25 cellular contexts compared by ENCODE assay signal in the genomic region with DNA sequence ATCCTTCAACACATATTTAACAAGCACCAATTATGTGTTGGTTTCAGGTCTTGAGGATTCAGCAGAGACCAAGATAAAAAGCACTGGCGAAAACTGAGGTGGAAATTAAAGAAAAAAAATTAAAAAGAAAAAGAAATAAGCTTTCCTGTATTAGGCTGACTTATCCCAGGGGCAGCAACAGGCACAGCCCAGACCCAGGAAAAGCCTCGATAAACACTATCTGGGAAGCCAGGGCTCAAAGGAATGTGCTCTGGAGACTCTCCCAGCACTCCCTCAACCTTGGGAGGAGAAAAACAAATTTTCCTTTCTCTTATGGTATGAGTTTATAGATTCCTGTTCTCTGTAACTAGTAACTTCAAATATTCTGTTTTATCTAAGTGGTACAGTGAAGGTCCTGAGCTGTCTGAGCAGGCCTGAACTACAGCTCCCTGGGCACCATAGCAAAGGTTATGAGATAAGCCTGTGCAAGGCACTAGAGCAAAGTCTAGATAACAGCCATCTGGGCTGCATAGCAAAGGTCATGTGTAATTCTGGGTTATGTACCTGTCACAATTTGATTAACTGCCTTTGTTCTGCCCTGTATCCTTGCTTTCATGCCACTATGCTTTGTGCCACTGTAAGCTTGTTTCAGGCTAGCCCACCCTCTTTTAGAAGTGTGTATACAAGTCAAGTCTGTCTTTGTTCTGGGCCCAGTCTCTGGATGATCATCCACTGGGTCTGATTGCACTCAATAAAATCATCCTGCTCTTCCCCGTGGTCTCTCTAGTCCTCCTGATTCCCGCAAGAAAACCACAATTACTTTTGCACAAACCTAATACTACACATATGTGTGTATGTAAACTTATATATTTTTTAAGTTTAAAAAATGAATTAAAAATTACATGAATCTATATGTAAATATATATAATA. TPM values are rescaled to one million over a fixed set of nuclear protein-coding genes. Genes with fewer than 3 reads are reported as not detected.
DNase-seq lines count a peak whose midpoint lies in the region; ATAC-seq, FAIRE-seq and TF ChIP-seq lines count a peak whose summit lies in the region.
"Had no signal": no experiment of that assay in that cellular context is flagged by ENCODE, and none has a peak within 500 bp of the region (broad histone marks: within the 10 kb centered on the region; RNA-seq: fewer than 3 reads in every experiment).

No MANE protein-coding gene starts in this region.

- no peaks in the 10 kb centered on the region for H3K27me3 ChIP-seq in heart left ventricle
- H3K27me3 ChIP-seq in right atrium auricular region = no peaks in the 10 kb centered on the region
- no peaks in the 10 kb centered on the region for H3K27me3 ChIP-seq in GM12878 (replicated peaks in 1 of 2; ENCODE audit: control insufficient read depth in 2 of 2, insufficient read depth in 2 of 2, low read length in 1 of 2)
- H3K27me3 ChIP-seq in HepG2 (ENCODE audit: control insufficient read depth in 1 of 2, insufficient read depth in 2 of 2, low read length in 2 of 2) = no peaks in the 10 kb centered on the region
- no peaks in the 10 kb centered on the region for H3K27me3 ChIP-seq in prostate gland (replicated peaks; ENCODE audit: insufficient read depth)
- H3K27me3 ChIP-seq: BLaER1 treated with 17β-estradiol and CSF1 and Interleukin-3, amounts not matched to agents 10 nM and 100 nM had no signal

- no peak for TF ChIP-seq POLR2A in heart left ventricle (IDR thresholded peaks at IDR 0.05)
- TF ChIP-seq POLR2A in GM12878 (IDR thresholded peaks at IDR 0.05; ENCODE audit: low read depth, low read length) = no peak
- no peak for TF ChIP-seq POLR2A in HepG2 (IDR thresholded peaks at IDR 0.05; ENCODE audit: insufficient read depth in 1 of 2, low read depth in 2 of 2, low read length in 2 of 2)
- TF ChIP-seq POLR2A in prostate gland (IDR thresholded peaks at IDR 0.05) = no peak

- peak in 2 of 5 donors; percentile 31 to 45 for DNase-seq in heart left ventricle
- DNase-seq in right atrium auricular region (ENCODE audit: low spot score) = no peak
- DNase-seq in GM12878 (ENCODE audit: low read depth, low spot score) = no peak
- DNase-seq in HepG2 (ENCODE audit: low spot score) = peak; percentile 55
- DNase-seq in SHP77 treated with DMSO at 0.1 percent for 48 hours (lab: John Stamatoyannopoulos, UW) = no peak
- DNase-seq in activated T-cell treated with anti-CD3 and anti-CD28 coated beads, Interleukin-2, amount 50 U/mL, for 24 hours = no peak
- DNase-seq in prostate gland (ENCODE audit: low spot score) = no peak
- DNase-seq: CD8-positive, alpha-beta memory T cell; GF-D8; IMR-90; NCI-H1417; NCI-H187 treated with DMSO at 0.1 percent for 48 hours; NCI-H2171; NCI-H774; PC-9 had no signal

- H3K36me3 ChIP-seq in heart left ventricle (no peaks in the 10 kb centered on the region), right atrium auricular region (no peaks in the 10 kb centered on the region), GM12878 (ENCODE audit: control insufficient read depth in 2 of 2, insufficient read depth in 2 of 2, low read length in 1 of 2) (peaks cover 0 to 1% of the 10 kb centered on the region in 2 experiments; a peak in 1 of 4 replicates), HepG2 (replicated peaks in 1 of 2; ENCODE audit: control insufficient read depth in 1 of 2, insufficient read depth in 2 of 2, low read length in 2 of 2) (no peaks in the 10 kb centered on the region), prostate gland (no peaks in the 10 kb centered on the region)
- H3K36me3 ChIP-seq: BLaER1 treated with 17β-estradiol and CSF1 and Interleukin-3, amounts not matched to agents 10 nM and 100 nM had no signal

- H3K9me3 Mint-ChIP-seq in activated T-cell treated with anti-CD3 and anti-CD28 coated beads, Interleukin-2, amount 50 U/mL, for 24 hours = peaks cover 4% of the 10 kb centered on the region

- H3K79me2 ChIP-seq in GM12878 (ENCODE audit: control insufficient read depth, insufficient read depth, low read length) (no peaks in the 10 kb centered on the region), HepG2 (ENCODE audit: insufficient read depth, low read length) (no peaks in the 10 kb centered on the region)

- H3K36me3 Mint-ChIP-seq in activated T-cell treated with anti-CD3 and anti-CD28 coated beads, Interleukin-2, amount 50 U/mL, for 24 hours (ENCODE audit: low read depth) = no peaks in the 10 kb centered on the region

- intact Hi-C loops in heart left ventricle (cut with DNase I) = no loop called here
- intact Hi-C loops in GM12878 (cut with micrococcal nuclease; ENCODE audit: unreplicated experiment) = loop anchor here (2.0 kb wide), 1 partner anchor 17 kb away; no protein-coding TSS in a partner anchor
- intact Hi-C loops in HepG2 (cut with micrococcal nuclease; ENCODE audit: unreplicated experiment) = no loop called here
- intact Hi-C loops in prostate gland (cut with DNase I) = no loop called here

- in situ Hi-C loops in GM12878 (cut with MboI) = no loop called here
- in situ Hi-C loops in HepG2 (cut with HindIII; ENCODE audit: extremely low pct_ligation_motif_present, low pct_unique_long_range_greater_than_20kb) = no loop called here

- TF ChIP-seq CTCF in heart left ventricle (IDR thresholded peaks at IDR 0.05) (no peak), right atrium auricular region (IDR thresholded peaks at IDR 0.05) (no peak), GM12878 (IDR thresholded peaks at IDR 0.05 in 2 of 3, conservative IDR thresholded peaks at IDR 0.05 in 1 of 3; ENCODE audit: control insufficient read depth in 2 of 3, extremely low read depth in 1 of 3, insufficient read depth in 1 of 3, low read depth in 3 of 3, low read length in 3 of 3) (no peak), HepG2 (CRISPR knock-in tag; IDR thresholded peaks at IDR 0.05) (no peak), prostate gland (IDR thresholded peaks at IDR 0.05) (no peak)

- H3K4me1 ChIP-seq in heart left ventricle = peaks cover 0 to 13% (median 1%) of the 10 kb centered on the region in 12 donors
- H3K4me1 ChIP-seq in right atrium auricular region = no peaks in the 10 kb centered on the region
- peaks cover 35% of the 10 kb centered on the region for H3K4me1 ChIP-seq in GM12878 (ENCODE audit: control insufficient read depth, insufficient read depth, low read length)
- no peaks in the 10 kb centered on the region for H3K4me1 ChIP-seq in HepG2 (ENCODE audit: insufficient read depth, low read length)
- no peaks in the 10 kb centered on the region for H3K4me1 ChIP-seq in prostate gland (replicated peaks)
- H3K4me1 ChIP-seq: BLaER1 treated with 17β-estradiol and CSF1 and Interleukin-3, amounts not matched to agents 10 nM and 100 nM had no signal

- H3K4me1 Mint-ChIP-seq in activated T-cell treated with anti-CD3 and anti-CD28 coated beads, Interleukin-2, amount 50 U/mL, for 24 hours (ENCODE audit: low read depth) = peaks cover 2% of the 10 kb centered on the region

- no peak overlapping the region for H3K27ac Mint-ChIP-seq in activated T-cell treated with anti-CD3 and anti-CD28 coated beads, Interleukin-2, amount 50 U/mL, for 24 hours
- H3K27ac Mint-ChIP-seq: CD8-positive, alpha-beta memory T cell had no signal

- H3K4me3 Mint-ChIP-seq in activated T-cell treated with anti-CD3 and anti-CD28 coated beads, Interleukin-2, amount 50 U/mL, for 24 hours = no peak overlapping the region
- H3K4me3 Mint-ChIP-seq: CD8-positive, alpha-beta memory T cell had no signal

- no peak for TF ChIP-seq EP300 in GM12878 (IDR thresholded peaks at IDR 0.05; ENCODE audit: borderline replicate concordance in 1 of 2, control insufficient read depth in 1 of 2, low read depth in 2 of 2, low read length in 2 of 2)
- TF ChIP-seq EP300 in HepG2 (IDR thresholded peaks at IDR 0.05; ENCODE audit: low read depth in 2 of 2, low read length in 2 of 2) = no peak; a peak in 2 of 4 replicates
- TF ChIP-seq EP300 in HepG2 (CRISPR knock-in tag; IDR thresholded peaks at IDR 0.05; ENCODE audit: borderline replicate concordance) = no peak; the same call in 1 of the 2 replicates

- H3K9ac ChIP-seq in GM12878 (ENCODE audit: control insufficient read depth, insufficient read depth, low read length) (no peak overlapping the region), HepG2 (ENCODE audit: insufficient read depth, low read depth, low read length) (no peak overlapping the region)
- H3K9ac ChIP-seq: BLaER1 treated with 17β-estradiol and CSF1 and Interleukin-3, amounts not matched to agents 10 nM and 100 nM had no signal

- H2AFZ ChIP-seq in GM12878 (ENCODE audit: control insufficient read depth, low read depth, low read length) (no peak overlapping the region), HepG2 (ENCODE audit: low read length) (no peak overlapping the region)
- H2AFZ ChIP-seq: PC-9 had no signal

- H3K9me3 ChIP-seq in heart left ventricle (peaks cover 0 to 26% (median 11%) of the 10 kb centered on the region in 12 donors), right atrium auricular region (peaks cover 0 to 22% of the 10 kb centered on the region in 2 donors), GM12878 (replicated peaks; ENCODE audit: control insufficient read depth, insufficient read depth, low read length) (peaks cover 13% of the 10 kb centered on the region), HepG2 (ENCODE audit: low read length) (peaks cover 16% of the 10 kb centered on the region), prostate gland (no peaks in the 10 kb centered on the region)

- RAD21 ChIA-PET in GM12878 (lab: Charles Lee; ENCODE audit: unreplicated experiment) = interaction anchor here (1.4 to 4.5 kb wide), 4 partner anchors 13 to 93 kb away, joined by 6 to 49 read pairs (median 38); no protein-coding TSS in a partner anchor

- POLR2A ChIA-PET in GM12878 (lab: Charles Lee) = interaction anchor here (1.3 to 3.0 kb wide), 3 partner anchors 11 to 46 kb away, joined by 3 to 20 read pairs (median 4); no protein-coding TSS in a partner anchor
- POLR2A ChIA-PET in HepG2 (lab: Yijun Ruan, JAX) = no interaction called here

- H3K4me2 ChIP-seq in GM12878 (ENCODE audit: control insufficient read depth, insufficient read depth) (no peak overlapping the region), HepG2 (ENCODE audit: low read depth, low read length) (no peak overlapping the region)
- H3K4me2 ChIP-seq: BLaER1 treated with 17β-estradiol and CSF1 and Interleukin-3, amounts not matched to agents 10 nM and 100 nM; PC-9 had no signal

- peak overlapping the region in 10 of 12 donors; percentile 12 to 69 (median 38) for H3K27ac ChIP-seq in heart left ventricle
- H3K27ac ChIP-seq in right atrium auricular region = no peak overlapping the region
- H3K27ac ChIP-seq in GM12878 (ENCODE audit: control insufficient read depth, insufficient read depth) = peak overlapping the region; percentile 91
- no peak overlapping the region for H3K27ac ChIP-seq in HepG2 (ENCODE audit: extremely low read length, insufficient read depth, low read length)
- H3K27ac ChIP-seq in prostate gland = no peak overlapping the region
- H3K27ac ChIP-seq: BLaER1 treated with 17β-estradiol and CSF1 and Interleukin-3, amounts not matched to agents 10 nM and 100 nM; PC-9; SK-N-MC had no signal

- WGBS in heart left ventricle, 4 donors = 54 to 63% (median 59%) methylated on average over 4 of the region's 4 CpGs
- 83% methylated on average over 4 of the region's 4 CpGs for WGBS in GM12878 (ENCODE audit: insufficient coverage, insufficient replicate concordance, low lambda C conversion rate, missing lambda C conversion rate)
- WGBS in HepG2 (ENCODE audit: low lambda C conversion rate) = 51% methylated on average over 4 of the region's 4 CpGs
- 73% methylated on average over 4 of the region's 4 CpGs for WGBS in prostate gland

- no peaks in the 10 kb centered on the region for H3K27me3 Mint-ChIP-seq in activated T-cell treated with anti-CD3 and anti-CD28 coated beads, Interleukin-2, amount 50 U/mL, for 24 hours

- BruUV-seq in GM12878 (replicated peaks; lab: Mats Ljungman, UMichigan) (no TSS peak), HepG2 (replicated peaks; lab: Mats Ljungman, UMichigan) (no TSS peak)

- H3K4me3 ChIP-seq in heart left ventricle = no peak overlapping the region
- no peak overlapping the region for H3K4me3 ChIP-seq in right atrium auricular region
- H3K4me3 ChIP-seq in GM12878 = no peak overlapping the region
- H3K4me3 ChIP-seq in HepG2 (replicated peaks in 1 of 3; ENCODE audit: insufficient read depth in 1 of 3, low read depth in 2 of 3, low read length in 3 of 3) = no peak overlapping the region
- no peak overlapping the region for H3K4me3 ChIP-seq in prostate gland
- H3K4me3 ChIP-seq: BLaER1 treated with 17β-estradiol and CSF1 and Interleukin-3, amounts not matched to agents 10 nM and 100 nM; PC-9; SK-N-MC had no signal

- ATAC-seq in heart left ventricle (peak; percentile 88 to 99 (median 97)), GM12878 (no peak), HepG2 (peak; percentile 89), GM19467 (IDR thresholded peaks at IDR 0.05; ENCODE audit: unreplicated experiment) (no peak)

- CTCF ChIA-PET in GM12878 (lab: Yijun Ruan, JAX) = interaction anchor here (1.0 to 4.1 kb wide), 7 partner anchors 10 to 52 kb away, joined by 4 to 30 read pairs (median 6); no protein-coding TSS in a partner anchor
- CTCF ChIA-PET in HepG2 (lab: Yijun Ruan, JAX; ENCODE audit: low intra/inter-chr PET ratio, low total read pairs) = no interaction called here

- H4K20me1 ChIP-seq in GM12878 (ENCODE audit: control insufficient read depth, insufficient read depth) (no peaks in the 10 kb centered on the region), HepG2 (ENCODE audit: insufficient read depth, low read length) (no peaks in the 10 kb centered on the region)
- H4K20me1 ChIP-seq: BLaER1 treated with 17β-estradiol and CSF1 and Interleukin-3, amounts not matched to agents 10 nM and 100 nM had no signal

- SMC1A ChIA-PET in GM12878 (lab: Charles Lee; ENCODE audit: uncharacterized antibody, unreplicated experiment) = interaction anchor here (0.9 to 5.8 kb wide), 8 partner anchors 11 to 127 kb away, joined by 3 to 69 read pairs (median 13); no protein-coding TSS in a partner anchor

- no peak for FAIRE-seq in GM12878 (lab: Jason Lieb, UNC)
- FAIRE-seq in HepG2 (lab: Jason Lieb, UNC) = no peak
- FAIRE-seq: A204.1, D721Med had no signal

- no peak for TF ChIP-seq RAD21 in GM12878 (IDR thresholded peaks at IDR 0.05; ENCODE audit: insufficient read depth, low read depth, low read length)
- no peak for TF ChIP-seq RAD21 in HepG2 (CRISPR knock-in tag; IDR thresholded peaks at IDR 0.05)

RNA-seq across cellular contexts. Expression of gene IL22RA2, which starts 54.0 kb away (rescaled TPM):
- total RNA-seq in heart left ventricle (under 1 TPM in 1 of 9 donors, not detected in 8; 0.21 TPM), right atrium auricular region (not detected), GM12878 (2014; rRNA removed) (0.06 and 0.16 TPM in 2 replicates), GM12878 (2014; rRNA removed; fragmentation: Illumina TruSeq; extraction: Trizol) (0.14 and 0.18 TPM in 2 replicates), GM12878 (2021) (0.08 and 0.18 TPM in 2 replicates), HepG2 (2016; rRNA removed; fragmentation: Illumina TruSeq; extraction: Trizol) (not detected in 2 replicates), prostate gland (not detected)
- polyA plus RNA-seq in heart left ventricle (under 1 TPM in 1 of 2 donors, not detected in 1; 0.03 TPM), GM12878 (2011; rRNA removed) (0.05 and 0.09 TPM in 2 replicates), GM12878 (2014; fragmentation: Illumina TruSeq; extraction: Trizol) (0.09 TPM in 1 of 2 replicates, not detected in the other), GM12878 (2014; fragmentation: Nextera tagmentation; extraction: Ambion mirVana) (under 1 TPM in 1 of 2 experiments, not detected in 1; 0.22 TPM), GM12878 (2014; rRNA removed) (0.05 and 0.06 TPM in 2 replicates), GM12878 (2016; fragmentation: Nextera tagmentation; extraction: Ambion mirVana) (not detected), HepG2 (2011; rRNA removed) (not detected in 2 replicates)
- total RNA-seq in GM12878 (2013; cell fraction: nucleolus; rRNA removed) = not detected in 2 replicates
- polyA plus RNA-seq in GM12878 (2011; ENCODE audit: low read depth) = not detected
- polyA plus RNA-seq in GM12878 (2011; cell fraction: cytosol; rRNA removed) = 0.01 TPM in 1 of 2 replicates, not detected in the other
- polyA plus RNA-seq in GM12878 (2011; cell fraction: nucleus; rRNA removed) = not detected in 2 replicates
- 0.20 and 0.28 TPM in 2 replicates for polyA plus RNA-seq in GM12878 (2012)
- not detected in 2 replicates for polyA minus RNA-seq in GM12878 (2011; rRNA and poly(A)+ RNA removed)
- polyA minus RNA-seq in GM12878 (2011; cell fraction: cytosol; rRNA and poly(A)+ RNA removed) = not detected in 2 replicates
- polyA minus RNA-seq in GM12878 (2011; cell fraction: nucleus; rRNA and poly(A)+ RNA removed) = not detected in 2 replicates
- not detected in 2 replicates for total RNA-seq in HepG2 (2016; cell fraction: cytosol; rRNA removed; fragmentation: Illumina TruSeq; extraction: Trizol; ENCODE audit: low read depth)
- total RNA-seq in HepG2 (2016; cell fraction: insoluble cytoplasmic fraction; rRNA removed; fragmentation: Illumina TruSeq; extraction: Trizol) = not detected in 2 replicates
- not detected in 2 replicates for total RNA-seq in HepG2 (2016; cell fraction: membrane; rRNA removed; fragmentation: Illumina TruSeq; extraction: Trizol)
- total RNA-seq in HepG2 (2016; cell fraction: nucleus; rRNA removed; fragmentation: Illumina TruSeq; extraction: Trizol) = not detected in 2 replicates
- polyA plus RNA-seq in HepG2 (2011; cell fraction: cytosol; rRNA removed) = not detected in 2 replicates
- not detected in 2 replicates for polyA plus RNA-seq in HepG2 (2011; cell fraction: nucleus; rRNA removed)
- polyA plus RNA-seq in HepG2 (2012) = not detected in 2 replicates
- not detected in 2 replicates for polyA plus RNA-seq in HepG2 (2016; cell fraction: cytosol; fragmentation: Illumina TruSeq; extraction: Trizol; ENCODE audit: low read depth)
- not detected in 2 replicates for polyA plus RNA-seq in HepG2 (2016; cell fraction: insoluble cytoplasmic fraction; fragmentation: Illumina TruSeq; extraction: Trizol; ENCODE audit: low read depth)
- polyA plus RNA-seq in HepG2 (2016; cell fraction: membrane; fragmentation: Illumina TruSeq; extraction: Trizol; ENCODE audit: low read depth) = not detected in 2 replicates
- not detected in 2 replicates for polyA plus RNA-seq in HepG2 (2016; cell fraction: nucleus; fragmentation: Illumina TruSeq; extraction: Trizol; ENCODE audit: insufficient read depth, low read depth)
- not detected in 2 replicates for polyA minus RNA-seq in HepG2 (2011; rRNA and poly(A)+ RNA removed; ENCODE audit: low replicate concordance)
- not detected in 2 replicates for polyA minus RNA-seq in HepG2 (2011; cell fraction: cytosol; rRNA and poly(A)+ RNA removed)
- polyA minus RNA-seq in HepG2 (2011; cell fraction: nucleus; rRNA and poly(A)+ RNA removed) = not detected in 2 replicates
- total RNA-seq: CD8-positive, alpha-beta memory T cell; Daoy; H4; HT-29; IMR-90; LHCN-M2; NCI-H460; PC-9 had no signal
- polyA plus RNA-seq: CD8-positive, alpha-beta memory T cell; IMR-90 had no signal

Comparison
In these comparisons a context has a peak if more than half of its experiments do, and no peak if none do; other contexts are left out.
1. H3K27ac ChIP-seq: peak in heart left ventricle (10 of 12) and GM12878 (single experiment); none in right atrium auricular region (0 of 2), HepG2 (single experiment) and prostate gland (0 of 2).
2. ATAC-seq: peak in heart left ventricle (4 of 4) and HepG2 (single experiment); none in GM12878 (single experiment) and GM19467 (single experiment).